ENCODE assay signal across 14 cellular contexts in the genomic region with DNA sequence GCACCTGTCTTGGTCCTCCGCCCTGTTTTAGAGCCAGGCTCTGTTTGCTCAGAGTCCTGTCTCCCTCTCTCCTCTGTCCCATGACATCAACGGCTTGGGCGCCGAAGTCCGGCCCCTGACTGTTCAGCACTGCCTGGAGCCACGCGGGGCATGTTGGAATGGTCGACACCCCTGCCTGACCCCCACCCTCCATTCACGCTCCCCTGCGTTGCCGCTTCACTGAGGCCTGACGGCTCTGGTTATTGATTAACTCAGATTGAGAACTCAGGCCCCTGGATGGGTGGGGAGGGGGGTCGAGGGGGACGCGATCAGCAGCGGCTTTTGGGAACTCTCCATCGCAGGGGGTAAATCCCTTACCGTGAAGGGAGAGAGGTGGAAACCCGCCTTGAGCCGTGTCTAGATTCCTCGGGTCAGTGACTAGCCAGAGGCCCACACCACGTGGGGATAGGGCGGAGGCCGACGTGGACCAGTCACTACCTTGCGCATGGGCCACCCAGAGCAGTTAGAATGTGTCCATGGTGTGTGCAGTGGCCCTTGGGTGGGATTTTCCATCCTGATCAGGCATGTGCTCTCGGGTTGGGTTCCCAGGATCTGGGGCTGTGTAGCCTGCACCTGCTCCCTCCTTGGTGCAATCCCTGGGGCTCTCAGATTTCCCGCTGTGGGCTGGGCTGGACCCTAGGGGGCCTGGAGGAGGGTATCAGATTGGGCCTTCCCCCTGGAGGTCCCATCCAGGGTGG. TPM values are rescaled to one million over a fixed set of nuclear protein-coding genes. Genes with fewer than 3 reads are reported as not detected.
DNase-seq lines count a peak whose midpoint lies in the region; ATAC-seq and TF ChIP-seq lines count a peak whose summit lies in the region.
"Had no signal": no experiment of that assay in that cellular context is flagged by ENCODE, and none has a peak within 500 bp of the region (broad histone marks: within the 10 kb centered on the region; RNA-seq: fewer than 3 reads in every experiment).

No MANE protein-coding gene starts in this region.

- H3K27ac Mint-ChIP-seq in endothelial cell (ENCODE audit: unreplicated experiment): no peak overlapping the region
- H3K27ac Mint-ChIP-seq in naive thymus-derived CD8-positive, alpha-beta T cell: no peak overlapping the region

- peaks cover 26% of the 10 kb centered on the region for H3K27me3 Mint-ChIP-seq in endothelial cell (ENCODE audit: unreplicated experiment)
- peaks cover 7 to 51% (median 39%) of the 10 kb centered on the region in 5 donors for H3K27me3 Mint-ChIP-seq in naive thymus-derived CD8-positive, alpha-beta T cell

- POLR2A ChIA-PET in naive thymus-derived CD8-positive, alpha-beta T cell (lab: Charles Lee): no interaction called here

- H3K36me3 ChIP-seq in right atrium auricular region: no peaks in the 10 kb centered on the region
- H3K36me3 ChIP-seq in uterus: no peaks in the 10 kb centered on the region
- H3K36me3 ChIP-seq: neutrophil had no signal

- H3K4me3 ChIP-seq in right atrium auricular region: peak overlapping the region; percentile 49 to 64
- peak overlapping the region in 1 of 2 donors; percentile 40 for H3K4me3 ChIP-seq in uterus

- no peak for ATAC-seq in left ventricle myocardium superior
- ATAC-seq in naive thymus-derived CD8-positive, alpha-beta T cell: no peak
- no peak for ATAC-seq in HG02852 (IDR thresholded peaks at IDR 0.05; ENCODE audit: unreplicated experiment)

- peak overlapping the region; percentile 47 for H3K4me3 Mint-ChIP-seq in endothelial cell (ENCODE audit: unreplicated experiment)
- H3K4me3 Mint-ChIP-seq in naive thymus-derived CD8-positive, alpha-beta T cell: peak overlapping the region; percentile 30 to 75 (median 58)

- H3K9me3 Mint-ChIP-seq in endothelial cell (ENCODE audit: unreplicated experiment): no peaks in the 10 kb centered on the region
- H3K9me3 Mint-ChIP-seq in naive thymus-derived CD8-positive, alpha-beta T cell: no peaks in the 10 kb centered on the region

- H3K36me3 Mint-ChIP-seq in endothelial cell (ENCODE audit: low read depth, unreplicated experiment): no peaks in the 10 kb centered on the region
- H3K36me3 Mint-ChIP-seq in naive thymus-derived CD8-positive, alpha-beta T cell: no peaks in the 10 kb centered on the region

- H3K9me3 ChIP-seq in right atrium auricular region (no peaks in the 10 kb centered on the region), uterus (no peaks in the 10 kb centered on the region)
- H3K9me3 ChIP-seq: neutrophil had no signal

- intact Hi-C loops in left ventricle myocardium superior (cut with micrococcal nuclease) (no loop called here), uterus (cut with DNase I; ENCODE audit: low total_unique reads) (no loop called here), posterior vena cava (cut with DNase I) (no loop called here)

- H3K4me1 Mint-ChIP-seq in endothelial cell (ENCODE audit: unreplicated experiment): peaks cover 12% of the 10 kb centered on the region
- H3K4me1 Mint-ChIP-seq in naive thymus-derived CD8-positive, alpha-beta T cell: peaks cover 2 to 15% (median 7%) of the 10 kb centered on the region in 4 donors

- H3K27me3 ChIP-seq in right atrium auricular region: no peaks in the 10 kb centered on the region
- H3K27me3 ChIP-seq in uterus: no peaks in the 10 kb centered on the region

- no peak for TF ChIP-seq POLR2A in uterus (IDR thresholded peaks at IDR 0.05)

- no peak for TF ChIP-seq CTCF in right atrium auricular region (IDR thresholded peaks at IDR 0.05)
- TF ChIP-seq CTCF in endothelial cell (IDR thresholded peaks at IDR 0.05; ENCODE audit: unreplicated experiment): no peak
- TF ChIP-seq CTCF in uterus (IDR thresholded peaks at IDR 0.05): no peak

- DNase-seq in right atrium auricular region (ENCODE audit: low spot score) (no peak), left ventricle myocardium superior (no peak), endothelial cell (ENCODE audit: low spot score) (no peak), uterus (no peak), DMS79 (lab: John Stamatoyannopoulos, UW) (no peak), posterior vena cava (ENCODE audit: low spot score) (no peak)
- no peak for DNase-seq in naive thymus-derived CD8-positive, alpha-beta T cell
- DNase-seq: central memory CD4-positive, alpha-beta T cell; NCI-H446 had no signal

- H3K4me1 ChIP-seq in right atrium auricular region (peaks cover 0 to 52% of the 10 kb centered on the region in 2 donors), uterus (peaks cover 0 to 14% of the 10 kb centered on the region in 2 donors)

- H3K27ac ChIP-seq in right atrium auricular region (peak overlapping the region in 1 of 2 donors; percentile 85), uterus (peak overlapping the region; percentile 37 to 39)
- H3K27ac ChIP-seq: neutrophil had no signal

RNA-seq across cellular contexts. Expression of gene SMTNL2, which starts 1.0 kb away (rescaled TPM):
- 10 to 100 TPM; 21.1 to 41.6 TPM for total RNA-seq in right atrium auricular region
- total RNA-seq in left ventricle myocardium superior: 47.4 TPM
- 0.59 TPM for total RNA-seq in endothelial cell (ENCODE audit: unreplicated experiment)
- not detected for total RNA-seq in naive thymus-derived CD8-positive, alpha-beta T cell
- not detected for polyA plus RNA-seq in naive thymus-derived CD8-positive, alpha-beta T cell
- total RNA-seq in uterus: 10 to 100 TPM in 1 of 4 donors, 1 to 10 TPM in 2, not detected in 1; 5.7 to 12.0 (median 6.8) TPM
- 1 to 10 TPM; 2.0 to 3.0 TPM for total RNA-seq in posterior vena cava
- total RNA-seq: activated CD8-positive, alpha-beta memory T cell treated with anti-CD3 and anti-CD28 coated beads for 36 hours had no signal
- polyA plus RNA-seq: BJ had no signal

RNA-seq across cellular contexts. Expression of gene GGT6, which starts 25.0 kb away (rescaled TPM):
- not detected for total RNA-seq in right atrium auricular region
- 0.22 TPM for total RNA-seq in left ventricle myocardium superior
- total RNA-seq in endothelial cell (ENCODE audit: unreplicated experiment): not detected
- not detected for total RNA-seq in naive thymus-derived CD8-positive, alpha-beta T cell
- not detected for polyA plus RNA-seq in naive thymus-derived CD8-positive, alpha-beta T cell
- total RNA-seq in uterus: 1 to 10 TPM in 1 of 4 donors, under 1 TPM in 2, not detected in 1; 0.21 to 4.4 (median 0.29) TPM
- total RNA-seq in posterior vena cava: not detected
- total RNA-seq: activated CD8-positive, alpha-beta memory T cell treated with anti-CD3 and anti-CD28 coated beads for 36 hours; SK-MEL-5 had no signal
- polyA plus RNA-seq: BJ had no signal

RNA-seq across cellular contexts. Expression of gene MYBBP1A, which starts 30.2 kb away (rescaled TPM):
- total RNA-seq in right atrium auricular region (10 to 100 TPM; 19.6 to 25.8 TPM), left ventricle myocardium superior (18.5 TPM), endothelial cell (ENCODE audit: unreplicated experiment) (32.4 TPM), uterus (10 to 100 TPM; 10.9 to 64.7 (median 25.2) TPM), posterior vena cava (10 to 100 TPM; 37.9 to 41.0 TPM)
- 10 to 100 TPM; 84.4 to 88.6 TPM for total RNA-seq in naive thymus-derived CD8-positive, alpha-beta T cell
- 10 to 100 TPM; 14.0 to 45.7 (median 28.7) TPM for polyA plus RNA-seq in naive thymus-derived CD8-positive, alpha-beta T cell

RNA-seq across cellular contexts. Expression of gene ALOX15, which starts 56.1 kb away (rescaled TPM):
- total RNA-seq in right atrium auricular region: 10 to 100 TPM; 16.9 to 65.0 TPM
- 4.5 TPM for total RNA-seq in left ventricle myocardium superior
- 17.0 TPM for total RNA-seq in endothelial cell (ENCODE audit: unreplicated experiment)
- total RNA-seq in naive thymus-derived CD8-positive, alpha-beta T cell: under 1 TPM; 0.60 TPM
- not detected for polyA plus RNA-seq in naive thymus-derived CD8-positive, alpha-beta T cell
- 1 to 10 TPM in 1 of 4 donors, under 1 TPM in 1, not detected in 2; 0.24 to 2.9 TPM for total RNA-seq in uterus
- total RNA-seq in posterior vena cava: not detected
- total RNA-seq: activated CD8-positive, alpha-beta memory T cell treated with anti-CD3 and anti-CD28 coated beads for 36 hours; SK-MEL-5 had no signal
- polyA plus RNA-seq: BJ had no signal
